Comparison of ENCODE assay signal across 21 cellular contexts in the genomic region with DNA sequence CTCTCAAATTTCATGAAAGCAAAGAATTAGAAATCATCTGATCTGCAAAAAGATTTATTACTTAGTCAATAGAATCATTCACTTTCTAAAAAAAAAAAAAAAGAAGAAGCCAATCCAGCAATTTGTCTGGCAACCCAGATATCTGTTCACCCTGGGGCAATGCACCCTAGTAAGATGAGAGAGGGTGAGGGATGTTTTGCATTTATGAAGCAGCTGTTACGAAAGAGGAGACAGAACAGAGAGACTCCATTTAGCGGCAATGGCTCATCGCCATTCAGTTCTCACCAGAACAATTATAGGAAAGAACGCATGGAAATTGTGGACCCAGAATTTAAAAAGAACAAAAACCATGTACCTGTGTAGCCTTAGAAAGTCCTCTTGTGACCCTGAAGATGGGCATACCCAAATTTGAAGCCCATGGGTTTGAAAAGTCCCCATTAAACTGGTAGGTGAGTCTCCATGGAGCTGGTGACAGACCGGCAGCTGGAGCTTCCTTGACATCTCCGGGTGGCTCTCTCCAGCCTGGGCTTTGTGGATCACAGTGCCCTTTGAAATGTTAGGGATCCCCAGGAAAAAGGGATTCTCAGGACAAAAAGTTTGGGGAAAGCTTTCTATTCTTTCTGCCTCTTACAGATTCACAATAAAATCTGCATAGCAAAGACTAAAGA.
"Had no signal": no experiment of that assay in that cellular context is flagged by ENCODE, and none has a peak within 500 bp of the region (broad histone marks: within the 10 kb centered on the region; RNA-seq: fewer than 3 reads in every experiment).

No MANE protein-coding gene starts in this region.

- H3K4me1 ChIP-seq: left ventricle myocardium inferior, pancreas, psoas muscle, right atrium auricular region, stomach, tibial artery, upper lobe of right lung had no signal

- H3K9me3 ChIP-seq: esophagus muscularis mucosa, pancreas, psoas muscle, stomach, tibial artery, upper lobe of right lung had no signal

- H3K4me3 ChIP-seq: esophagus muscularis mucosa, left ventricle myocardium inferior, mucosa of descending colon, pancreas, psoas muscle, right atrium auricular region, stomach, tibial artery, upper lobe of right lung had no signal

- DNase-seq: activated CD4-positive, alpha-beta T cell treated with anti-CD3 and anti-CD28 coated beads for 48 hours; activated CD4-positive, alpha-beta T cell treated with anti-CD3 and anti-CD28 coated beads, Interleukin-2, amount 50 U/mL, for 48 hours; activated CD8-positive, alpha-beta memory T cell treated with anti-CD3 and anti-CD28 coated beads for 24 hours; activated gamma-delta T cell; activated naive CD4-positive, alpha-beta T cell treated with anti-CD3 and anti-CD28 coated beads, Interleukin-2, amount 10 ng/mL, durations not matched to agents 7 days and 5 days; amniotic stem cell; brain microvascular endothelial cell; islet precursor cell; left ventricle myocardium inferior; mucosa of descending colon; pancreas; psoas muscle; stimulated activated CD4-positive, alpha-beta T cell treated with anti-CD3 and anti-CD28 coated beads, Interleukin-15, amount 100 ng/mL, for 24 hours; stimulated activated CD4-positive, alpha-beta T cell treated with anti-CD3 and anti-CD28 coated beads, Interleukin-2, amount 100 ng/mL, for 24 hours; stimulated activated naive B cell treated with anti-CD40 and anti-IgM and Interleukin-4, amounts not matched to agents 10 μg/mL and 1 μg/mL and 100 μg/mL, for 72 hours; stomach; T-helper 1 cell; tibial artery; upper lobe of right lung had no signal

- H3K36me3 ChIP-seq: brain microvascular endothelial cell, esophagus muscularis mucosa, left ventricle myocardium inferior, pancreas, right atrium auricular region, stomach, tibial artery, upper lobe of right lung had no signal

- H3K27me3 ChIP-seq: brain microvascular endothelial cell, esophagus muscularis mucosa, pancreas, right atrium auricular region, tibial artery, upper lobe of right lung had no signal

- H3K27ac ChIP-seq: brain microvascular endothelial cell, esophagus muscularis mucosa, left ventricle myocardium inferior, pancreas, psoas muscle, right atrium auricular region, stomach, tibial artery, upper lobe of right lung had no signal
